In genomic region chr16:71919033-71919432, GRCh38 we compare ENCODE assay signal across 1 cellular context.
TF ChIP-seq lines count a peak whose summit lies in the region.

No MANE protein-coding gene starts in this region.

TF ChIP-seq in GM23338, 12 proteins besides CTCF, POLR2A, EP300 and RAD21:
- TF ChIP-seq ZNF462 (CRISPR knock-in tag; IDR thresholded peaks at IDR 0.05) (no peak), POLR2AphosphoS5 (IDR thresholded peaks at IDR 0.05; ENCODE audit: low read depth) (no peak), REST (IDR thresholded peaks at IDR 0.05; ENCODE audit: unreplicated experiment) (no peak), CREB1 (CRISPR knock-in tag; IDR thresholded peaks at IDR 0.05; ENCODE audit: low read depth) (no peak), ETS1 (IDR thresholded peaks at IDR 0.05) (no peak), JUNB (IDR thresholded peaks at IDR 0.05; ENCODE audit: unreplicated experiment) (no peak), EZH2 (IDR thresholded peaks at IDR 0.05; ENCODE audit: low read depth, unreplicated experiment) (no peak), ZNF331 (CRISPR knock-in tag; IDR thresholded peaks at IDR 0.05; ENCODE audit: low read depth) (no peak), EZH2phosphoT487 (IDR thresholded peaks at IDR 0.05; ENCODE audit: unreplicated experiment) (no peak), STAT1 (IDR thresholded peaks at IDR 0.05; ENCODE audit: unreplicated experiment) (no peak), ZNF114 (CRISPR knock-in tag; IDR thresholded peaks at IDR 0.05) (no peak), NANOG (IDR thresholded peaks at IDR 0.05; ENCODE audit: borderline replicate concordance) (no peak)
TF ChIP-seq in GM23338: peak in this region for 0.
